In genomic region chr5:154940772-154941620, GRCh38 we compare ENCODE assay signal across 8 cellular contexts. TPM values are rescaled to one million over a fixed set of nuclear protein-coding genes. Genes with fewer than 3 reads are reported as not detected.
DNase-seq lines count a peak whose midpoint lies in the region; ATAC-seq lines count a peak whose summit lies in the region.

TSS of gene MRPL22 (plus strand) at chr5:154941073. CDS start at chr5:154941111, 38 bp downstream.

- peak within 1 kb of the TSS; percentile 90 for H3K4me3 Mint-ChIP-seq in activated CD4-positive, alpha-beta T cell treated with anti-CD3 and anti-CD28 coated beads, Interleukin-2, amount 10 ng/mL, durations not matched to agents 7 days and 5 days

- no peaks in the 10 kb centered on the region for H3K9me3 ChIP-seq in BLaER1

- H3K4me1 ChIP-seq in BLaER1 = peaks cover 58% of the 10 kb centered on the region

- peak; percentile 97 for DNase-seq in NCI-H69 (lab: John Stamatoyannopoulos, UW)
- DNase-seq in activated CD4-positive, alpha-beta T cell treated with anti-CD3 and anti-CD28 coated beads, Interleukin-2, amount 10 ng/mL, durations not matched to agents 7 days and 5 days = peak; percentile 96
- DNase-seq in dedifferentiated amniotic fluid mesenchymal stem cell (ENCODE audit: extremely low spot score) = peak; percentile 92
- DNase-seq in left colon = peak; percentile 93 to 96
- DNase-seq in stimulated activated CD4-positive, alpha-beta T cell treated with anti-CD3 and anti-CD28 coated beads, Interleukin-1b, Interleukin-23, amount 100 ng/mL, for 4 hours (ENCODE audit: low read depth in 2 of 2) = peak; percentile 88 to 95

- peak; percentile 64 for ATAC-seq in GM19324 (IDR thresholded peaks at IDR 0.05; ENCODE audit: low FRiP score, unreplicated experiment)
- peak; percentile 33 for ATAC-seq in HG03469 (IDR thresholded peaks at IDR 0.05; ENCODE audit: unreplicated experiment)
- peak; percentile 72 for ATAC-seq in left colon

- POLR2A ChIA-PET in activated CD4-positive, alpha-beta T cell treated with anti-CD3 and anti-CD28 coated beads, Interleukin-2, amount 10 ng/mL, durations not matched to agents 7 days and 5 days (lab: Charles Lee) = no interaction called here

- H3K9me3 Mint-ChIP-seq in activated CD4-positive, alpha-beta T cell treated with anti-CD3 and anti-CD28 coated beads, Interleukin-2, amount 10 ng/mL, durations not matched to agents 7 days and 5 days = no peaks in the 10 kb centered on the region

- peaks cover 48% of the 10 kb centered on the region for H3K4me1 Mint-ChIP-seq in activated CD4-positive, alpha-beta T cell treated with anti-CD3 and anti-CD28 coated beads, Interleukin-2, amount 10 ng/mL, durations not matched to agents 7 days and 5 days

- CTCF ChIA-PET in activated CD4-positive, alpha-beta T cell treated with anti-CD3 and anti-CD28 coated beads, Interleukin-2, amount 10 ng/mL, durations not matched to agents 7 days and 5 days (lab: Charles Lee) = interaction anchor here (1.0 to 1.6 kb wide), 2 partner anchors 10 to 17 kb away, joined by 3 to 5 read pairs; no protein-coding TSS in a partner anchor

- H4K20me1 ChIP-seq in BLaER1 = peaks cover 43% of the 10 kb centered on the region

- H3K27ac ChIP-seq in BLaER1 = peak within 1 kb of the TSS; percentile 81

- H3K27ac Mint-ChIP-seq in activated CD4-positive, alpha-beta T cell treated with anti-CD3 and anti-CD28 coated beads, Interleukin-2, amount 10 ng/mL, durations not matched to agents 7 days and 5 days = peak within 1 kb of the TSS; percentile 95

- no peaks in the 10 kb centered on the region for H3K27me3 ChIP-seq in BLaER1

- H3K36me3 Mint-ChIP-seq in activated CD4-positive, alpha-beta T cell treated with anti-CD3 and anti-CD28 coated beads, Interleukin-2, amount 10 ng/mL, durations not matched to agents 7 days and 5 days (ENCODE audit: low read depth) = no peaks in the 10 kb centered on the region

- H3K9ac ChIP-seq in BLaER1 = peak within 1 kb of the TSS; percentile 87

- H3K36me3 ChIP-seq in BLaER1 = peaks cover 20% of the 10 kb centered on the region

- H3K4me2 ChIP-seq in BLaER1 = peak within 1 kb of the TSS; percentile 81

- peak within 1 kb of the TSS; percentile 71 for H3K4me3 ChIP-seq in BLaER1

- no peaks in the 10 kb centered on the region for H3K27me3 Mint-ChIP-seq in activated CD4-positive, alpha-beta T cell treated with anti-CD3 and anti-CD28 coated beads, Interleukin-2, amount 10 ng/mL, durations not matched to agents 7 days and 5 days

- intact Hi-C loops in left colon (cut with DNase I, micrococcal nuclease) = no loop called here

RNA-seq across cellular contexts. Expression of gene MRPL22, which starts in this region (rescaled TPM):
- total RNA-seq in activated CD4-positive, alpha-beta T cell treated with anti-CD3 and anti-CD28 coated beads, Interleukin-2, amount 10 ng/mL, durations not matched to agents 7 days and 5 days = 10 to 100 TPM; 44.2 to 51.0 TPM
- 10 to 100 TPM; 38.6 to 48.7 TPM for total RNA-seq in left colon

Comparison
In these comparisons a context has a peak if more than half of its experiments do, and no peak if none do; other contexts are left out.
1. Peak in every context shown above with its lines: DNase-seq, ATAC-seq, H3K4me3 ChIP-seq and H3K27ac ChIP-seq.